Comparison of ENCODE assay signal across 24 cellular contexts in genomic region chr9:129449066-129449465, GRCh38.
"Had no signal": no experiment of that assay in that cellular context is flagged by ENCODE, and none has a peak within 500 bp of the region (broad histone marks: within the 10 kb centered on the region; RNA-seq: fewer than 3 reads in every experiment).

No MANE protein-coding gene starts in this region.

- H3K27ac ChIP-seq: colonic mucosa, gastrocnemius medialis, right atrium auricular region, suprapubic skin, tibial artery had no signal

- DNase-seq: activated CD4-positive, alpha-beta T cell treated with anti-CD3 and anti-CD28 coated beads for 4 hours; activated CD4-positive, alpha-beta T cell treated with anti-CD3 and anti-CD28 coated beads, Interleukin-2, amount 50 U/mL, for 4 hours; activated CD4-positive, CD25-positive, alpha-beta regulatory T cell; activated CD8-positive, alpha-beta memory T cell treated with anti-CD3 and anti-CD28 coated beads, Interleukin-2, amount 50 U/mL, for 4 hours; activated gamma-delta T cell treated with Interleukin-2 at 50 U/mL for 16 hours; activated naive CD4-positive, alpha-beta T cell treated with anti-CD3 and anti-CD28 coated beads, Interleukin-2, amount 50 U/mL, for 16 hours; activated T-cell treated with anti-CD3 and anti-CD28 coated beads, Interleukin-2, amount 50 U/mL, for 24 hours; colonic mucosa; effector memory CD4-positive, alpha-beta T cell; erythroblast; gastrocnemius medialis; head of caudate nucleus; hippocampal formation; left cardiac atrium; left ventricle myocardium superior; occipital lobe; stimulated activated CD4-positive, alpha-beta T cell treated with anti-CD3 and anti-CD28 coated beads, Interleukin-15, amount 100 ng/mL, for 24 hours; stimulated activated CD4-positive, alpha-beta T cell treated with anti-CD3 and anti-CD28 coated beads, Interleukin-2, amount 100 ng/mL, for 24 hours; stimulated activated naive CD4-positive, alpha-beta T cell; T-cell; tibial artery had no signal

- H3K9me3 Mint-ChIP-seq: activated T-cell treated with anti-CD3 and anti-CD28 coated beads, Interleukin-2, amount 50 U/mL, for 24 hours; activated T-helper 17 cell treated with anti-CD3 and anti-CD28 coated beads, Interleukin-2, amount 50 U/mL, for 72 hours; T-cell had no signal

- H3K4me1 ChIP-seq: colonic mucosa had no signal

- H3K9me3 ChIP-seq: colonic mucosa, gastrocnemius medialis, right atrium auricular region, suprapubic skin, tibial artery had no signal

- H3K4me3 Mint-ChIP-seq: activated T-cell treated with anti-CD3 and anti-CD28 coated beads, Interleukin-2, amount 50 U/mL, for 24 hours; activated T-helper 17 cell treated with anti-CD3 and anti-CD28 coated beads, Interleukin-2, amount 50 U/mL, for 72 hours; T-cell had no signal

- H3K27me3 ChIP-seq: colonic mucosa, gastrocnemius medialis, right atrium auricular region, suprapubic skin, tibial artery had no signal

- ATAC-seq: activated T-helper 17 cell treated with anti-CD3 and anti-CD28 coated beads, Interleukin-2, amount 50 U/mL, for 72 hours; gastrocnemius medialis; left cardiac atrium; left ventricle myocardium superior; T-cell had no signal

- H3K27ac Mint-ChIP-seq: activated T-cell treated with anti-CD3 and anti-CD28 coated beads, Interleukin-2, amount 50 U/mL, for 24 hours; activated T-helper 17 cell treated with anti-CD3 and anti-CD28 coated beads, Interleukin-2, amount 50 U/mL, for 72 hours; T-cell had no signal

- H3K4me3 ChIP-seq: colonic mucosa, gastrocnemius medialis, right atrium auricular region, suprapubic skin, tibial artery had no signal

- H3K36me3 ChIP-seq: colonic mucosa, gastrocnemius medialis, right atrium auricular region, suprapubic skin, tibial artery had no signal

- H3K27me3 Mint-ChIP-seq: activated T-cell treated with anti-CD3 and anti-CD28 coated beads, Interleukin-2, amount 50 U/mL, for 24 hours; activated T-helper 17 cell treated with anti-CD3 and anti-CD28 coated beads, Interleukin-2, amount 50 U/mL, for 72 hours had no signal

- H3K36me3 Mint-ChIP-seq: T-cell had no signal
